ENCODE assay signal across 8 cellular contexts in the genomic region with DNA sequence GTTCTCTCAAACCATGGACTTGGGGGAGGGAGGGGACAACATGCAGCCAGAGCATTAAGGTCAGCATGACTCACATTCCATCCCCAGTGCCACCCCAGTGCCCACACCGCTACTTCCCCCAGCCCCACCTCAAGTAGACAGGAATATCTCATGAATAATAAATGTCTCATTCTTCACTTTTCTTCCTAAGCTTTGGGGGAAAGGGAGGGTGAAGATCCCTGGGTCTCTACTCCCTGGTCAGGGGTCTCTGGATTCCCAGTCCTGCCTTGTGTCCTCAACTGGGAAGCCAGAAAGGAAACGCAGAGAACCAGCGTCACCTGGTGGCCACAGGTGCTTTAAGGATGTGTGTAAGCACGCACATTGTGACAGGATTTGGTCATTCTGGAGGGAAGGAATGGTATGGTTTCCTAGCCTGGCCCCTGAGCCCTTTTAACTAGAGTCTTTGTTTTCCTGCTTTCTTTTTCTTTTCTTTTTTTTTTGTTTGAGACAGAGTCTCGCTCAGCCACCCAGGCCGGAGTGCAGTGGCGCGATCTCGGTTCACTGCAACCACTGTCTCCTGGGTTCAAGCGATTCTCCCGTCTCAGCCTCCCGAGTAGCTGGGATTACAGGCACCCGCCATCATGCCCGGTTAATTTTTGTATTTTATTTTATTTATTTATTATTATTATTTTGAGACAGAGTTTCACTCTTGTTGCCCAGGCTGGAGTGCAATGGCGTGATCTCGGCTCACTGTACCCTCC. TPM values are rescaled to one million over a fixed set of nuclear protein-coding genes. Genes with fewer than 3 reads are reported as not detected.
DNase-seq lines count a peak whose midpoint lies in the region; ATAC-seq, FAIRE-seq and TF ChIP-seq lines count a peak whose summit lies in the region.

No MANE protein-coding gene starts in this region.

- no peak overlapping the region for H3K9ac ChIP-seq in kidney (ENCODE audit: low read length in 2 of 2)

- peak; percentile 58 for DNase-seq in GM03348 (ENCODE audit: low spot score)
- DNase-seq in NCI-H128 (lab: John Stamatoyannopoulos, UW; ENCODE audit: unreplicated experiment): peak; percentile 83
- peak in 17 of 34 experiments; percentile 24 to 61 (median 46) for DNase-seq in T-cell
- DNase-seq in T47D (ENCODE audit: low read depth in 1 of 2, low spot score in 1 of 2): peak; percentile 66 to 91
- DNase-seq in kidney: no peak
- peak; percentile 61 for DNase-seq in stimulated activated CD4-positive, alpha-beta T cell treated with anti-CD3 and anti-CD28 coated beads, Interleukin-4, amount 100 ng/mL, for 1 hour
- DNase-seq in SKM-1 (lab: John Stamatoyannopoulos, UW; ENCODE audit: unreplicated experiment): no peak

- H3K4me1 ChIP-seq in kidney (ENCODE audit: control insufficient read depth in 1 of 2, insufficient read depth in 1 of 2, low read depth in 1 of 2, low read length in 2 of 2): peaks cover 9 to 18% of the 10 kb centered on the region in 2 donors

- in situ Hi-C loops in T47D (cut with HindIII; ENCODE audit: low pct_unique_long_range_greater_than_20kb, low sequenced_read_pairs): no loop called here

- H3K27me3 Mint-ChIP-seq in T-cell: no peaks in the 10 kb centered on the region

- no peak overlapping the region for H3K27ac ChIP-seq in kidney (ENCODE audit: low read depth in 2 of 2, low read length in 2 of 2)

- peak; percentile 74 for TF ChIP-seq CTCF in kidney (IDR thresholded peaks at IDR 0.05; ENCODE audit: borderline replicate concordance, extremely low read depth, insufficient read depth)

- CTCF ChIA-PET in T-cell (lab: Charles Lee): interaction anchor here (0.6 to 2.6 kb wide), 7 partner anchors 10 to 109 kb away, joined by 3 to 55 read pairs (median 4); partner anchors contain the start of gene COPZ1 (in 1 of the 2)

- H3K27ac Mint-ChIP-seq in T-cell: peak overlapping the region; percentile 39 to 77

- no peak overlapping the region for H3K4me3 ChIP-seq in kidney (ENCODE audit: low read length in 2 of 2)

- intact Hi-C loops in kidney (cut with DNase I): no loop called here

- peaks cover 18 to 29% (median 22%) of the 10 kb centered on the region in 3 donors for H3K4me1 Mint-ChIP-seq in T-cell

- no peaks in the 10 kb centered on the region for H3K9me3 ChIP-seq in kidney (ENCODE audit: control insufficient read depth in 1 of 2, low read length in 2 of 2)

- FAIRE-seq in kidney (lab: Jason Lieb, UNC): no peak

- no peaks in the 10 kb centered on the region for H3K36me3 Mint-ChIP-seq in T-cell

- POLR2A ChIA-PET in T-cell (lab: Charles Lee): interaction anchor here in 1 of 2 donors (0.6 kb wide), 1 partner anchor 869 kb away, joined by 3 read pairs; no protein-coding TSS in a partner anchor

- no peaks in the 10 kb centered on the region for H3K9me3 Mint-ChIP-seq in T-cell

- H3K36me3 ChIP-seq in kidney (ENCODE audit: control insufficient read depth in 1 of 2, insufficient read depth in 2 of 2, low read length in 2 of 2): no peaks in the 10 kb centered on the region

- H3K4me3 Mint-ChIP-seq in T-cell: peak overlapping the region; percentile 26 to 43 (median 31)

- ATAC-seq in T-cell (replicated peaks in 1 of 4) (no peak), GM21390 (IDR thresholded peaks at IDR 0.05; ENCODE audit: unreplicated experiment) (no peak)

RNA-seq across cellular contexts. Expression of gene GPR84, which starts 3.4 kb away (rescaled TPM):
- not detected for total RNA-seq in T-cell
- 1.7 TPM for total RNA-seq in kidney
- polyA plus RNA-seq in kidney (ENCODE audit: insufficient read depth, low read depth, low replicate concordance): not detected

RNA-seq across cellular contexts. Expression of gene ZNF385A, which starts 23.6 kb away (rescaled TPM):
- total RNA-seq in T-cell (1 to 10 TPM in 4 of 5 donors, under 1 TPM in 1; 0.90 to 2.7 (median 1.2) TPM), kidney (16.6 TPM)
- polyA plus RNA-seq in kidney (ENCODE audit: insufficient read depth, low read depth, low replicate concordance): 10.2 TPM

RNA-seq across cellular contexts. Expression of gene COPZ1, which starts 36.0 kb away (rescaled TPM):
- total RNA-seq in T-cell: 10 to 100 TPM; 60.4 to 81.3 (median 74.8) TPM
- total RNA-seq in kidney: 141 TPM
- polyA plus RNA-seq in kidney (ENCODE audit: insufficient read depth, low read depth, low replicate concordance): 181 TPM

RNA-seq across cellular contexts. Expression of gene ITGA5, which starts 58.2 kb away (rescaled TPM):
- total RNA-seq in T-cell (100 to 1,000 TPM in 3 of 5 donors, 10 to 100 TPM in 2; 58.6 to 183 (median 169) TPM), kidney (65.6 TPM)
- 11.4 TPM for polyA plus RNA-seq in kidney (ENCODE audit: insufficient read depth, low read depth, low replicate concordance)

Comparison
In these comparisons a context has a peak if more than half of its experiments do, and no peak if none do; other contexts are left out.
1. DNase-seq: peak in GM03348 (single experiment), NCI-H128 (single experiment), T47D (2 of 2) and stimulated activated CD4-positive, alpha-beta T cell treated with anti-CD3 and anti-CD28 coated beads, Interleukin-4, amount 100 ng/mL, for 1 hour (single experiment); none in kidney (single experiment) and SKM-1 (single experiment).